14 cellular contexts compared by ENCODE assay signal in genomic region chr3:197007296-197007940, GRCh38.
"Had no signal": no experiment of that assay in that cellular context is flagged by ENCODE, and none has a peak within 500 bp of the region (broad histone marks: within the 10 kb centered on the region; RNA-seq: fewer than 3 reads in every experiment).

No MANE protein-coding gene starts in this region.

- H3K36me3 ChIP-seq: pancreas had no signal

- DNase-seq: activated CD4-positive, alpha-beta T cell treated with anti-CD3 and anti-CD28 coated beads, Interleukin-2, amount 10 ng/mL, durations not matched to agents 24 days and 14 days; activated CD4-positive, CD25-positive, alpha-beta regulatory T cell; activated CD8-positive, alpha-beta memory T cell treated with anti-CD3 and anti-CD28 coated beads, Interleukin-2, amount 50 U/mL, for 48 hours; activated CD8-positive, alpha-beta T cell treated with anti-CD3 and anti-CD28 coated beads, Interleukin-2, amount 10 ng/mL, durations not matched to agents 7 days and 5 days; activated gamma-delta T cell; activated naive CD8-positive, alpha-beta T cell treated with anti-CD3 and anti-CD28 coated beads for 36 hours; activated T-cell treated with anti-CD3 and anti-CD28 coated beads, Interleukin-2, amount 50 U/mL, for 72 hours; amygdala; effector CD8-positive, alpha-beta T cell; foreskin melanocyte; midbrain had no signal

- ATAC-seq: activated CD8-positive, alpha-beta T cell treated with anti-CD3 and anti-CD28 coated beads, Interleukin-2, amount 10 ng/mL, durations not matched to agents 7 days and 5 days; activated T-cell treated with anti-CD3 and anti-CD28 coated beads, Interleukin-2, amount 50 U/mL, for 72 hours; pancreas; stimulated activated effector memory CD8-positive, alpha-beta T cell treated with anti-CD3 and anti-CD28 coated beads, Interleukin-12 subunit alpha, Interleukin-12 subunit beta, amount 100 ng/mL, for 72 hours had no signal

- H3K27ac ChIP-seq: pancreas had no signal

- H3K27me3 ChIP-seq: pancreas had no signal

- FAIRE-seq: pancreas, urothelium cell line had no signal

- H3K9me3 ChIP-seq: pancreas had no signal

- H3K4me3 ChIP-seq: pancreas had no signal
